ENCODE assay signal across 24 cellular contexts in genomic region chr1:65949230-65949626, GRCh38.
A peak's percentile ranks its signal among the peaks of the same experiment; 100 is the strongest.
DNase-seq lines count a peak whose midpoint lies in the region; ATAC-seq and TF ChIP-seq lines count a peak whose summit lies in the region.
"Had no signal": no experiment of that assay in that cellular context is flagged by ENCODE, and none has a peak within 500 bp of the region (broad histone marks: within the 10 kb centered on the region; RNA-seq: fewer than 3 reads in every experiment).

No MANE protein-coding gene starts in this region.

- no peak overlapping the region for H3K4me3 ChIP-seq in right cardiac atrium (ENCODE audit: low read length)
- H3K4me3 ChIP-seq in choroid plexus epithelial cell (ENCODE audit: low read depth, low read length), result no peak overlapping the region
- no peak overlapping the region for H3K4me3 ChIP-seq in mucosa of rectum (ENCODE audit: low read length in 2 of 2)

- intact Hi-C loops in right cardiac atrium (cut with DNase I), result no loop called here
- intact Hi-C loops in left cardiac atrium (cut with DNase I), result no loop called here

- DNase-seq in right cardiac atrium (peak in 2 of 3 donors; percentile 19 to 37), left cardiac atrium (no peak), choroid plexus epithelial cell (ENCODE audit: low read depth) (peak; percentile 25), EL (no peak)
- DNase-seq in effector memory CD8-positive, alpha-beta T cell, result no peak
- DNase-seq: activated B cell treated with CpG ODN at 0.5 μM for 24 hours; activated CD8-positive, alpha-beta T cell treated with anti-CD3 and anti-CD28 coated beads, Interleukin-2, amount 10 ng/mL, durations not matched to agents 7 days and 5 days; activated naive CD4-positive, alpha-beta T cell treated with anti-CD3 and anti-CD28 coated beads for 36 hours; activated T-cell treated with anti-CD3 and anti-CD28 coated beads, Interleukin-2, amount 50 U/mL, for 4 hours; CD4-positive, CD25-positive, alpha-beta regulatory T cell; DND-41; hippocampal formation; islet precursor cell; natural killer cell; NCI-H187; SK-N-SH; stimulated activated CD4-positive, alpha-beta T cell treated with anti-CD3 and anti-CD28 coated beads, Interleukin-1b, Interleukin-23, amount 100 ng/mL, for 48 hours; stimulated activated naive CD4-positive, alpha-beta T cell treated with Interleukin-2 at 50 U/mL for 16 hours; trophoblast cell had no signal

- ATAC-seq in right cardiac atrium, result peak; percentile 41 to 68
- no peak for ATAC-seq in left cardiac atrium
- ATAC-seq in GM18858 (IDR thresholded peaks at IDR 0.05; ENCODE audit: unreplicated experiment), result no peak
- no peak for ATAC-seq in effector memory CD8-positive, alpha-beta T cell (replicated peaks)
- no peak for ATAC-seq in HG03196 (IDR thresholded peaks at IDR 0.05; ENCODE audit: unreplicated experiment)
- ATAC-seq: activated CD8-positive, alpha-beta T cell treated with anti-CD3 and anti-CD28 coated beads, Interleukin-2, amount 10 ng/mL, durations not matched to agents 7 days and 5 days; activated T-cell treated with anti-CD3 and anti-CD28 coated beads, Interleukin-2, amount 50 U/mL, for 4 hours; natural killer cell had no signal

- TF ChIP-seq CTCF in choroid plexus epithelial cell (conservative IDR thresholded peaks at IDR 0.05; ENCODE audit: low read depth, low read length), result no peak

- no peaks in the 10 kb centered on the region for H3K9me3 ChIP-seq in right cardiac atrium (ENCODE audit: control insufficient read depth, low read length)
- H3K9me3 ChIP-seq in mucosa of rectum (ENCODE audit: control insufficient read depth in 2 of 2, low read length in 2 of 2), result no peaks in the 10 kb centered on the region
- H3K9me3 ChIP-seq: SK-N-SH had no signal

- H3K4me1 ChIP-seq in right cardiac atrium (ENCODE audit: control insufficient read depth, insufficient read depth, low read length) (no peaks in the 10 kb centered on the region), mucosa of rectum (ENCODE audit: control insufficient read depth in 2 of 2, insufficient read depth in 2 of 2, low read length in 2 of 2) (peaks cover 8 to 9% of the 10 kb centered on the region in 2 donors)

- no peak overlapping the region for H3K9ac ChIP-seq in mucosa of rectum (ENCODE audit: low read depth in 1 of 2, low read length in 2 of 2)
- H3K9ac ChIP-seq: SK-N-SH had no signal

- H3K4me3 Mint-ChIP-seq in effector memory CD8-positive, alpha-beta T cell, result no peak overlapping the region
- H3K4me3 Mint-ChIP-seq: activated B cell treated with CpG ODN at 0.5 μM for 24 hours; activated CD8-positive, alpha-beta T cell treated with anti-CD3 and anti-CD28 coated beads, Interleukin-2, amount 10 ng/mL, durations not matched to agents 7 days and 5 days; activated naive CD4-positive, alpha-beta T cell treated with anti-CD3 and anti-CD28 coated beads for 36 hours; activated T-cell treated with anti-CD3 and anti-CD28 coated beads, Interleukin-2, amount 50 U/mL, for 4 hours; CD4-positive, CD25-positive, alpha-beta regulatory T cell; memory B cell; natural killer cell; T-helper 2 cell treated with Interferon-gamma antibody and Interleukin-4, amounts not matched to agents 5 μg/mL and 100 μg/mL, for 36 hours had no signal

- 76% methylated on average over 2 of the region's 2 CpGs for WGBS in right cardiac atrium

- no peaks in the 10 kb centered on the region for H3K9me3 Mint-ChIP-seq in effector memory CD8-positive, alpha-beta T cell
- H3K9me3 Mint-ChIP-seq: activated B cell treated with CpG ODN at 0.5 μM for 24 hours; activated naive CD4-positive, alpha-beta T cell treated with anti-CD3 and anti-CD28 coated beads for 36 hours; activated T-cell treated with anti-CD3 and anti-CD28 coated beads, Interleukin-2, amount 50 U/mL, for 4 hours; memory B cell; natural killer cell; T-helper 2 cell treated with Interferon-gamma antibody and Interleukin-4, amounts not matched to agents 5 μg/mL and 100 μg/mL, for 36 hours had no signal

- H3K36me3 Mint-ChIP-seq in effector memory CD8-positive, alpha-beta T cell (ENCODE audit: insufficient read depth), result no peaks in the 10 kb centered on the region
- H3K36me3 Mint-ChIP-seq: CD4-positive, CD25-positive, alpha-beta regulatory T cell; memory B cell; natural killer cell had no signal

- no peak overlapping the region for H3K27ac Mint-ChIP-seq in effector memory CD8-positive, alpha-beta T cell
- H3K27ac Mint-ChIP-seq: activated B cell treated with CpG ODN at 0.5 μM for 24 hours; activated CD8-positive, alpha-beta T cell treated with anti-CD3 and anti-CD28 coated beads, Interleukin-2, amount 10 ng/mL, durations not matched to agents 7 days and 5 days; activated naive CD4-positive, alpha-beta T cell treated with anti-CD3 and anti-CD28 coated beads for 36 hours; CD4-positive, CD25-positive, alpha-beta regulatory T cell; memory B cell; natural killer cell; T-helper 2 cell treated with Interferon-gamma antibody and Interleukin-4, amounts not matched to agents 5 μg/mL and 100 μg/mL, for 36 hours had no signal

- H3K4me1 Mint-ChIP-seq in effector memory CD8-positive, alpha-beta T cell (ENCODE audit: low read depth in 2 of 2), result no peaks in the 10 kb centered on the region
- H3K4me1 Mint-ChIP-seq: activated B cell treated with CpG ODN at 0.5 μM for 24 hours; CD4-positive, CD25-positive, alpha-beta regulatory T cell; memory B cell; natural killer cell had no signal

- H3K27ac ChIP-seq in right cardiac atrium (ENCODE audit: low read length), result peak overlapping the region; percentile 42
- H3K27ac ChIP-seq in mucosa of rectum (ENCODE audit: low read depth in 2 of 2, low read length in 2 of 2), result peak overlapping the region; percentile 18 to 38

- H3K27me3 Mint-ChIP-seq in effector memory CD8-positive, alpha-beta T cell, result peaks cover 16 to 41% of the 10 kb centered on the region in 2 donors
- H3K27me3 Mint-ChIP-seq: CD4-positive, CD25-positive, alpha-beta regulatory T cell had no signal

- no peaks in the 10 kb centered on the region for H3K36me3 ChIP-seq in mucosa of rectum (ENCODE audit: control insufficient read depth in 2 of 2, insufficient read depth in 2 of 2, low read length in 2 of 2)

- H3K27me3 ChIP-seq in right cardiac atrium (ENCODE audit: control insufficient read depth, insufficient read depth) (no peaks in the 10 kb centered on the region), mucosa of rectum (ENCODE audit: control insufficient read depth in 2 of 2, insufficient read depth in 2 of 2, low read length in 2 of 2) (no peaks in the 10 kb centered on the region)

Comparison
In these comparisons a context has a peak if more than half of its experiments do, and no peak if none do; other contexts are left out.
1. ATAC-seq: peak in right cardiac atrium (2 of 2); none in left cardiac atrium (0 of 2), GM18858 (single experiment), effector memory CD8-positive, alpha-beta T cell (single experiment) and HG03196 (single experiment).
2. DNase-seq: peak in right cardiac atrium (2 of 3) and choroid plexus epithelial cell (single experiment); none in left cardiac atrium (single experiment), effector memory CD8-positive, alpha-beta T cell (0 of 3) and EL (single experiment).